8 cellular contexts compared by ENCODE assay signal in the genomic region with DNA sequence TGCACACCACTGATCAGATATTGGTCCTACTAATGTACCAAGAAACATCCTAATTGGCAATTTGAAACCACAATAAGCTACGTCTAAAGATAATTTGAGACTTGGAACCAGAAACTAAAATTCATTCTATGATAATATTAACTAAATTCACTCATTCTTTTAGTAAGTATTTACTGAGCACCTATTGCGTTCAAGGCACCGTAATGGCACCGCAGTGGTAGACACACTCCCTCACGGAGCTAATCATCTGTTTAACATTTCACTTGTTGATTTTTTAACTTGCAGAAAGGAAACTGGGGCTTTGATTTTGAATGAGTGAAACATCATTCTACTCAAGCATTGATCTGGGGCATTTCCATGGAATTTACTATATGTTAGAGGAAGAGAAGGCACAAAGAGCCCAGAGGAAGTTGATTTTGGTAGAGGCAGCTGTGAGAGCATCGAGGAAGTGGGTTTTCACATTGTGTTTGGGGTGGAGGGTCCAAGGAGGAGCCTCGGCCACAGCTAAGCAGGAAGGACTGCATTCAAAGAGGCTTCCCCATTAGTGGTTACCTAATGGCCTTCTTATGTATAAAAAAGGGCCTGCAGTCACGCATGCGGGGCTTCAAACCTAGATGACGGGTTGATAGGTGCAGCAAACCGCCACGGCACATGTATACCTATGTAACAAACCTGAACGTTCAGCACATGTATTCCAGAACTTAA. TPM values are rescaled to one million over a fixed set of nuclear protein-coding genes. Genes with fewer than 3 reads are reported as not detected.
A peak's percentile ranks its signal among the peaks of the same experiment; 100 is the strongest.
DNase-seq lines count a peak whose midpoint lies in the region; ATAC-seq and TF ChIP-seq lines count a peak whose summit lies in the region.

No MANE protein-coding gene starts in this region.

- POLR2A ChIA-PET in WTC11 (lab: Charles Lee): no interaction called here

- peaks cover 76% of the 10 kb centered on the region for H3K4me1 Mint-ChIP-seq in WTC11

- H3K36me3 ChIP-seq in left ventricle myocardium inferior (peaks cover 8% of the 10 kb centered on the region), vagina (peaks cover 0 to 5% of the 10 kb centered on the region in 2 donors)

- H3K9me3 ChIP-seq in left ventricle myocardium inferior (replicated peaks) (no peaks in the 10 kb centered on the region), vagina (no peaks in the 10 kb centered on the region)

- no peaks in the 10 kb centered on the region for H3K36me3 Mint-ChIP-seq in WTC11

- peak overlapping the region; percentile 94 for H3K27ac ChIP-seq in left ventricle myocardium inferior (replicated peaks)
- H3K27ac ChIP-seq in vagina: peak overlapping the region; percentile 64

- no peaks in the 10 kb centered on the region for H3K9me3 Mint-ChIP-seq in WTC11

- H3K27me3 Mint-ChIP-seq in WTC11 (ENCODE audit: low read depth): no peaks in the 10 kb centered on the region

- intact Hi-C loops in left ventricle myocardium inferior (cut with micrococcal nuclease): loop anchor here (10.0 kb wide), 1 partner anchor 58 kb away; no protein-coding TSS in a partner anchor
- intact Hi-C loops in vagina (cut with DNase I): no loop called here

- H3K4me3 ChIP-seq in left ventricle myocardium inferior (no peak overlapping the region), vagina (no peak overlapping the region)

- H3K4me3 Mint-ChIP-seq in WTC11: no peak overlapping the region

- peaks cover 100% of the 10 kb centered on the region for H3K4me1 ChIP-seq in left ventricle myocardium inferior
- peaks cover 98% of the 10 kb centered on the region for H3K4me1 ChIP-seq in vagina

- H3K27me3 ChIP-seq in left ventricle myocardium inferior (ENCODE audit: low read depth): no peaks in the 10 kb centered on the region
- no peaks in the 10 kb centered on the region for H3K27me3 ChIP-seq in vagina

- ATAC-seq in WTC11 (peak; percentile 22; the same call in 1 of the 2 replicates), HG02763 (IDR thresholded peaks at IDR 0.05; ENCODE audit: unreplicated experiment) (no peak), GM21360 (IDR thresholded peaks at IDR 0.05; ENCODE audit: unreplicated experiment) (no peak)

- CTCF ChIA-PET in WTC11 (lab: Charles Lee): interaction anchor here (0.8 kb wide), 1 partner anchor 186 kb away, joined by 4 read pairs; no protein-coding TSS in a partner anchor

- TF ChIP-seq POLR2A in vagina (IDR thresholded peaks at IDR 0.05): no peak

- TF ChIP-seq CTCF in WTC11 (IDR thresholded peaks at IDR 0.05): no peak
- TF ChIP-seq CTCF in left ventricle myocardium inferior (IDR thresholded peaks at IDR 0.05; ENCODE audit: borderline replicate concordance): no peak
- TF ChIP-seq CTCF in vagina (IDR thresholded peaks at IDR 0.05): no peak

- H3K27ac Mint-ChIP-seq in WTC11: peak overlapping the region; percentile 1; the same call in 1 of the 2 replicates

- peak; percentile 33 for DNase-seq in stimulated activated CD4-positive, alpha-beta T cell treated with anti-CD3 and anti-CD28 coated beads, Interleukin-4, amount 100 ng/mL, for 1 hour
- no peak for DNase-seq in stimulated activated CD4-positive, alpha-beta T cell treated with anti-CD3 and anti-CD28 coated beads, Interleukin-12 subunit alpha, Interleukin-12 subunit beta, amount 100 ng/mL, for 4 hours
- no peak for DNase-seq in WTC11 (ENCODE audit: low spot score)
- no peak for DNase-seq in left ventricle myocardium inferior
- DNase-seq in vagina (ENCODE audit: extremely low spot score in 2 of 2): no peak
- no peak for DNase-seq in NCI-H748 treated with DMSO at 0.1 percent for 48 hours (lab: John Stamatoyannopoulos, UW)

TF ChIP-seq in WTC11, 78 proteins besides CTCF, POLR2A, EP300 and RAD21:
- no peak for TF ChIP-seq JAZF1 (CRISPR knock-in tag; IDR thresholded peaks at IDR 0.05)
- TF ChIP-seq, protein P1, sequence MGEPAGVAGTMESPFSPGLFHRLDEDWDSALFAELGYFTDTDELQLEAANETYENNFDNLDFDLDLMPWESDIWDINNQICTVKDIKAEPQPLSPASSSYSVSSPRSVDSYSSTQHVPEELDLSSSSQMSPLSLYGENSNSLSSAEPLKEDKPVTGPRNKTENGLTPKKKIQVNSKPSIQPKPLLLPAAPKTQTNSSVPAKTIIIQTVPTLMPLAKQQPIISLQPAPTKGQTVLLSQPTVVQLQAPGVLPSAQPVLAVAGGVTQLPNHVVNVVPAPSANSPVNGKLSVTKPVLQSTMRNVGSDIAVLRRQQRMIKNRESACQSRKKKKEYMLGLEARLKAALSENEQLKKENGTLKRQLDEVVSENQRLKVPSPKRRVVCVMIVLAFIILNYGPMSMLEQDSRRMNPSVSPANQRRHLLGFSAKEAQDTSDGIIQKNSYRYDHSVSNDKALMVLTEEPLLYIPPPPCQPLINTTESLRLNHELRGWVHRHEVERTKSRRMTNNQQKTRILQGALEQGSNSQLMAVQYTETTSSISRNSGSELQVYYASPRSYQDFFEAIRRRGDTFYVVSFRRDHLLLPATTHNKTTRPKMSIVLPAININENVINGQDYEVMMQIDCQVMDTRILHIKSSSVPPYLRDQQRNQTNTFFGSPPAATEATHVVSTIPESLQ (CRISPR knock-in tag; IDR thresholded peaks at IDR 0.05): no peak
- TF ChIP-seq ETV6 (CRISPR knock-in tag; IDR thresholded peaks at IDR 0.05): no peak
- TF ChIP-seq, protein P2, sequence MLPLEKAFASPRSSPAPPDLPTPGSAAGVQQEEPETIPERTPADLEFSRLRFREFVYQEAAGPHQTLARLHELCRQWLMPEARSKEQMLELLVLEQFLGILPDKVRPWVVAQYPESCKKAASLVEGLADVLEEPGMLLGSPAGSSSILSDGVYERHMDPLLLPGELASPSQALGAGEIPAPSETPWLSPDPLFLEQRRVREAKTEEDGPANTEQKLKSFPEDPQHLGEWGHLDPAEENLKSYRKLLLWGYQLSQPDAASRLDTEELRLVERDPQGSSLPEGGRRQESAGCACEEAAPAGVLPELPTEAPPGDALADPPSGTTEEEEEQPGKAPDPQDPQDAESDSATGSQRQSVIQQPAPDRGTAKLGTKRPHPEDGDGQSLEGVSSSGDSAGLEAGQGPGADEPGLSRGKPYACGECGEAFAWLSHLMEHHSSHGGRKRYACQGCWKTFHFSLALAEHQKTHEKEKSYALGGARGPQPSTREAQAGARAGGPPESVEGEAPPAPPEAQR (CRISPR knock-in tag; IDR thresholded peaks at IDR 0.05): no peak
- TF ChIP-seq, protein P3, sequence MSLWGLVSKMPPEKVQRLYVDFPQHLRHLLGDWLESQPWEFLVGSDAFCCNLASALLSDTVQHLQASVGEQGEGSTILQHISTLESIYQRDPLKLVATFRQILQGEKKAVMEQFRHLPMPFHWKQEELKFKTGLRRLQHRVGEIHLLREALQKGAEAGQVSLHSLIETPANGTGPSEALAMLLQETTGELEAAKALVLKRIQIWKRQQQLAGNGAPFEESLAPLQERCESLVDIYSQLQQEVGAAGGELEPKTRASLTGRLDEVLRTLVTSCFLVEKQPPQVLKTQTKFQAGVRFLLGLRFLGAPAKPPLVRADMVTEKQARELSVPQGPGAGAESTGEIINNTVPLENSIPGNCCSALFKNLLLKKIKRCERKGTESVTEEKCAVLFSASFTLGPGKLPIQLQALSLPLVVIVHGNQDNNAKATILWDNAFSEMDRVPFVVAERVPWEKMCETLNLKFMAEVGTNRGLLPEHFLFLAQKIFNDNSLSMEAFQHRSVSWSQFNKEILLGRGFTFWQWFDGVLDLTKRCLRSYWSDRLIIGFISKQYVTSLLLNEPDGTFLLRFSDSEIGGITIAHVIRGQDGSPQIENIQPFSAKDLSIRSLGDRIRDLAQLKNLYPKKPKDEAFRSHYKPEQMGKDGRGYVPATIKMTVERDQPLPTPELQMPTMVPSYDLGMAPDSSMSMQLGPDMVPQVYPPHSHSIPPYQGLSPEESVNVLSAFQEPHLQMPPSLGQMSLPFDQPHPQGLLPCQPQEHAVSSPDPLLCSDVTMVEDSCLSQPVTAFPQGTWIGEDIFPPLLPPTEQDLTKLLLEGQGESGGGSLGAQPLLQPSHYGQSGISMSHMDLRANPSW (CRISPR knock-in tag; conservative IDR thresholded peaks at IDR 0.05; ENCODE audit: low read depth): no peak
- TF ChIP-seq MYBL2 (CRISPR knock-in tag; IDR thresholded peaks at IDR 0.05): no peak
- no peak for TF ChIP-seq EMX1 (CRISPR knock-in tag; IDR thresholded peaks at IDR 0.05)
- TF ChIP-seq, protein P4, sequence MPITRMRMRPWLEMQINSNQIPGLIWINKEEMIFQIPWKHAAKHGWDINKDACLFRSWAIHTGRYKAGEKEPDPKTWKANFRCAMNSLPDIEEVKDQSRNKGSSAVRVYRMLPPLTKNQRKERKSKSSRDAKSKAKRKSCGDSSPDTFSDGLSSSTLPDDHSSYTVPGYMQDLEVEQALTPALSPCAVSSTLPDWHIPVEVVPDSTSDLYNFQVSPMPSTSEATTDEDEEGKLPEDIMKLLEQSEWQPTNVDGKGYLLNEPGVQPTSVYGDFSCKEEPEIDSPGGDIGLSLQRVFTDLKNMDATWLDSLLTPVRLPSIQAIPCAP (CRISPR knock-in tag; IDR thresholded peaks at IDR 0.05): no peak

RNA-seq across cellular contexts. Expression of a gene that starts 7.1 kb away (rescaled TPM):
- total RNA-seq in WTC11 (2021) (57.9 to 66.2 TPM (median 65.7 TPM) in 3 replicates), left ventricle myocardium inferior (95.9 TPM), vagina (57.9 TPM)
